8 cellular contexts compared by ENCODE assay signal in the genomic region with DNA sequence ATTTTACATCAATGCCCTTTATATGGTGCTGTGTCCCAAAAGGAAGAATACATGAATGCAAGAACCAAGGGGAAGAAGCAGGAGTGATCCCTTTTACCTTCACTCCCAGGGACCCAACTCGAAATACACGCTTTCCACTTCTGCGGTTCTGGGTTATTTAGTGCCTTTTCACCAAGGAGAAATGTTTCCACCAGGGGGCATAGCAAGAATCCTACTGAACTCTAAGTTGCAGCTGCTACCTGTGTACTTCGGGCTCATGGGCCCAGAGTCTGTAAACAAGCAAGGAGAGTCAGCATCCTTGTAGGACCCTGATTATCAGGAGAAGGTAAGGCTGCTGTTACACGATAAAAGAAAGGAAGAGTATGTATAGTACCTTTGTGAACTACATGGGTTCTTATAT. TPM values are rescaled to one million over a fixed set of nuclear protein-coding genes. Genes with fewer than 3 reads are reported as not detected.
DNase-seq lines count a peak whose midpoint lies in the region; ATAC-seq, FAIRE-seq and TF ChIP-seq lines count a peak whose summit lies in the region.

No MANE protein-coding gene starts in this region.

- no peak overlapping the region for H3K4me3 ChIP-seq in AG09309 (ENCODE audit: control insufficient read depth, low read depth, low read length)

- no peak for DNase-seq in AG09309 (ENCODE audit: low read depth)
- peak; percentile 33 for DNase-seq in HCEC 1CT
- DNase-seq in SK-N-DZ (ENCODE audit: low spot score), result peak; percentile 39
- DNase-seq in iPS-NIHi11 (ENCODE audit: low spot score), result peak; percentile 42
- no peak for DNase-seq in GM19239 (ENCODE audit: insufficient read length, low spot score)
- DNase-seq in T1000 (lab: John Stamatoyannopoulos, UW), result no peak
- DNase-seq in effector CD4-positive, alpha-beta T cell, result no peak

- peak; percentile 50 for TF ChIP-seq CTCF in AG09309 (IDR thresholded peaks at IDR 0.05; ENCODE audit: control insufficient read depth, insufficient read depth, low read depth, low read length, missing control alignments)

- FAIRE-seq in GM19239 (lab: Jason Lieb, UNC), result no peak

- ATAC-seq in HG03439 (IDR thresholded peaks at IDR 0.05; ENCODE audit: unreplicated experiment), result no peak

RNA-seq across cellular contexts. Expression of gene DPYSL3, which starts 45.7 kb away (rescaled TPM):
- 18.9 and 19.3 TPM in 2 replicates for polyA plus RNA-seq in SK-N-DZ (2014; cell fraction: cytosol; rRNA removed)
- 15.7 and 21.6 TPM in 2 replicates for polyA plus RNA-seq in SK-N-DZ (2014; cell fraction: nucleus; rRNA removed)

Comparison
In these comparisons a context has a peak if more than half of its experiments do, and no peak if none do; other contexts are left out.
1. DNase-seq: peak in HCEC 1CT (single experiment), SK-N-DZ (single experiment) and iPS-NIHi11 (single experiment); none in AG09309 (single experiment), GM19239 (single experiment), T1000 (single experiment) and effector CD4-positive, alpha-beta T cell (single experiment).